22 cellular contexts compared by ENCODE assay signal in genomic region chr4:78811034-78811433, GRCh38.
"Had no signal": no experiment of that assay in that cellular context is flagged by ENCODE, and none has a peak within 500 bp of the region (broad histone marks: within the 10 kb centered on the region; RNA-seq: fewer than 3 reads in every experiment).

No MANE protein-coding gene starts in this region.

- H3K4me1 ChIP-seq: pancreas had no signal

- ATAC-seq: gastroesophageal sphincter; natural killer cell treated with Interleukin-12 subunit alpha and Interleukin-12 subunit beta and Interleukin-15 and Interleukin-18, amount 100 ng/mL, for 72 hours; right cardiac atrium had no signal

- H3K9me3 Mint-ChIP-seq: natural killer cell treated with Interleukin-12 subunit alpha and Interleukin-12 subunit beta and Interleukin-15 and Interleukin-18, amount 100 ng/mL, for 72 hours had no signal

- H3K27ac ChIP-seq: coronary artery, epithelial cell of prostate, esophagus muscularis mucosa, gastroesophageal sphincter, neural progenitor cell, pancreas, stomach, thoracic aorta, transverse colon had no signal

- H3K4me3 Mint-ChIP-seq: mesothelial cell of epicardium; natural killer cell treated with Interleukin-12 subunit alpha and Interleukin-12 subunit beta and Interleukin-15 and Interleukin-18, amount 100 ng/mL, for 72 hours; neural progenitor cell had no signal

- DNase-seq: effector CD4-positive, alpha-beta T cell; foreskin fibroblast; glutamatergic neuron; kidney glomerular epithelial cell; nucleus accumbens; pancreas; right cardiac atrium; small intestine; stimulated activated CD4-positive, alpha-beta T cell treated with anti-CD3 and anti-CD28 coated beads, Interleukin-12 subunit alpha, Interleukin-12 subunit beta, amount 100 ng/mL, for 4 hours; stimulated activated naive CD4-positive, alpha-beta T cell; stomach; substantia nigra; transverse colon had no signal

- H3K27ac Mint-ChIP-seq: mesothelial cell of epicardium; natural killer cell treated with Interleukin-12 subunit alpha and Interleukin-12 subunit beta and Interleukin-15 and Interleukin-18, amount 100 ng/mL, for 72 hours; neural progenitor cell had no signal

- H3K9ac ChIP-seq: neural progenitor cell had no signal

- H3K36me3 ChIP-seq: esophagus muscularis mucosa, neural progenitor cell, pancreas, stomach, thoracic aorta, transverse colon had no signal

- H3K4me2 ChIP-seq: neural progenitor cell had no signal

- H2AFZ ChIP-seq: neural progenitor cell had no signal

- H3K27me3 ChIP-seq: esophagus muscularis mucosa, gastroesophageal sphincter, neural progenitor cell, pancreas, stomach, transverse colon had no signal

- H3K27me3 Mint-ChIP-seq: natural killer cell treated with Interleukin-12 subunit alpha and Interleukin-12 subunit beta and Interleukin-15 and Interleukin-18, amount 100 ng/mL, for 72 hours; progenitor cell of endocrine pancreas had no signal

- H3K4me3 ChIP-seq: coronary artery, esophagus muscularis mucosa, gastroesophageal sphincter, neural progenitor cell, pancreas, stomach, thoracic aorta, transverse colon had no signal

- H3K4me1 Mint-ChIP-seq: neural progenitor cell had no signal
